8 cellular contexts compared by ENCODE assay signal in the genomic region with DNA sequence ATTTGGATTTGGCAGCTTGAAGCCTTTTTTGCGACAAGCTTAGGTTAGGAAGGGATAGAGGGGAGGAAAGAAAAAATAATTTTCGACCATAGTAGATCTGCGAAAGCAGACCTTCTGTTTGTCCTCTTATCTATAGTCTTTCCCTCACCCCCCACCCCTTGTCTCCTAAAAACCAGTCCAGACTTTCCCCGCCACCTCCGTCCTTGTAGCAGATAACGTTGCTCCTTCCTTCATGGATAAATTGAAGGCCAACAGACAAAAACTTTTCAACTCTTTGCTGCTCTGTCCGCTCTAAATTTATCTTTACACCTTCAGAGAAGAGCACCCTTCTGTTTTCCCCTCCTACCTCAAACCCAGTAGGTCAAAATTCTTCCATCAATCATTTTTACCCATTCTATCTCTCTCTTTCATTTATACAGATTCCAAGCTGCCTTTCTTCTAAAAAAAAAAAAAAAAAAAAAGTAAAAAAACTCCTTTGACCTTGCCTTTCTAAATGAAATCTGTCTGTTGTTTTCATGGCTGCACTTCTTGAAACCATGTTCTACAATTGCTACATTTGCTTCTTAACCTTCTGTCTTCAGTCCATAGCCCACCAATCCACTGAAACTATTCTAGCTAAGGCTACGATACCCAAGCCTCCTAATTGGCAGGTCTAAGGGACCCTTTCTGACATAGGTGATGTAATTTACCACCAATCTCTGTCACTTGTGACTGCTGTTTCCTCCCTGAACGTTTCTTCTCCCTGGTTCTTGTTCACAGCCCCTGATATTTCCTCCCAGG. TPM values are rescaled to one million over a fixed set of nuclear protein-coding genes. Genes with fewer than 3 reads are reported as not detected.
DNase-seq lines count a peak whose midpoint lies in the region; ATAC-seq and TF ChIP-seq lines count a peak whose summit lies in the region.

No MANE protein-coding gene starts in this region.

- peaks cover 11 to 21% (median 14%) of the 10 kb centered on the region in 4 donors for H3K4me1 Mint-ChIP-seq in CD4-positive, alpha-beta memory T cell
- peaks cover 12 to 35% (median 24%) of the 10 kb centered on the region in 4 donors for H3K4me1 Mint-ChIP-seq in naive thymus-derived CD8-positive, alpha-beta T cell

- H3K9me3 ChIP-seq in CD4-positive, alpha-beta memory T cell (ENCODE audit: control insufficient read depth in 1 of 2, low read length in 2 of 2) = no peaks in the 10 kb centered on the region

- peak overlapping the region; percentile 78 for H3K9ac ChIP-seq in KMS-11

- peak overlapping the region; percentile 76 to 97 for H3K4me3 ChIP-seq in CD4-positive, alpha-beta memory T cell (ENCODE audit: low read length in 2 of 2)
- no peak overlapping the region for H3K4me3 ChIP-seq in KMS-11 (IDR thresholded peaks at IDR 0.05; ENCODE audit: insufficient read depth, low read depth, low read length)
- H3K4me3 ChIP-seq in choroid plexus epithelial cell (ENCODE audit: low read depth, low read length) = peak overlapping the region; percentile 77

- H3K36me3 Mint-ChIP-seq in CD4-positive, alpha-beta memory T cell = peaks cover 0 to 20% of the 10 kb centered on the region in 2 donors
- H3K36me3 Mint-ChIP-seq in naive thymus-derived CD8-positive, alpha-beta T cell = peaks cover 0 to 7% (median 5%) of the 10 kb centered on the region in 3 donors

- H4K20me1 ChIP-seq in KMS-11 (ENCODE audit: insufficient read depth) = no peaks in the 10 kb centered on the region

- ATAC-seq in naive thymus-derived CD8-positive, alpha-beta T cell = peak; percentile 5 to 24
- ATAC-seq in left lobe of liver = no peak
- no peak for ATAC-seq in GM21423 (IDR thresholded peaks at IDR 0.05; ENCODE audit: unreplicated experiment)

- CTCF ChIA-PET in CD4-positive, alpha-beta memory T cell (lab: Charles Lee; ENCODE audit: partially characterized antibody) = interaction anchor here (0.9 to 10.4 kb wide), 29 partner anchors 12 to 253 kb away, joined by 3 to 277 read pairs (median 21); a partner anchor contains a TSS

- H3K36me3 ChIP-seq in CD4-positive, alpha-beta memory T cell (ENCODE audit: insufficient read depth, low read length) = no peaks in the 10 kb centered on the region
- H3K36me3 ChIP-seq in KMS-11 (ENCODE audit: insufficient read depth) = no peaks in the 10 kb centered on the region

- H3K9me3 Mint-ChIP-seq in CD4-positive, alpha-beta memory T cell = peaks cover 0 to 11% (median 1%) of the 10 kb centered on the region in 8 donors
- peaks cover 0 to 9% (median 0%) of the 10 kb centered on the region in 9 donors for H3K9me3 Mint-ChIP-seq in naive thymus-derived CD8-positive, alpha-beta T cell

- H3K27ac Mint-ChIP-seq in CD4-positive, alpha-beta memory T cell = no peak overlapping the region
- H3K27ac Mint-ChIP-seq in naive thymus-derived CD8-positive, alpha-beta T cell = no peak overlapping the region

- peak overlapping the region; percentile 5; the same call in 1 of the 2 replicates for H2AFZ ChIP-seq in KMS-11 (ENCODE audit: low read depth)

- H3K4me2 ChIP-seq in KMS-11 = peak overlapping the region; percentile 82

- H3K79me2 ChIP-seq in KMS-11 (ENCODE audit: insufficient read depth, low read depth) = no peaks in the 10 kb centered on the region; the same call in 1 of the 2 replicates

- H3K27me3 Mint-ChIP-seq in CD4-positive, alpha-beta memory T cell = peaks cover 3 to 8% of the 10 kb centered on the region in 2 donors
- H3K27me3 Mint-ChIP-seq in naive thymus-derived CD8-positive, alpha-beta T cell = peaks cover 0 to 8% (median 0%) of the 10 kb centered on the region in 5 donors

- H3K4me1 ChIP-seq in CD4-positive, alpha-beta memory T cell (ENCODE audit: insufficient read depth, low read length) = peaks cover 48% of the 10 kb centered on the region
- peaks cover 36% of the 10 kb centered on the region for H3K4me1 ChIP-seq in KMS-11 (ENCODE audit: low read depth, poor library complexity, severe bottlenecking)

- intact Hi-C loops in CD4-positive, alpha-beta memory T cell (cut with micrococcal nuclease) = loop anchor here (1.0 to 5.0 kb wide), 4 partner anchors 16 to 1984 kb away; a partner anchor contains a TSS

- H3K4me3 Mint-ChIP-seq in CD4-positive, alpha-beta memory T cell = no peak overlapping the region
- no peak overlapping the region for H3K4me3 Mint-ChIP-seq in naive thymus-derived CD8-positive, alpha-beta T cell

- peak in 3 of 5 donors; percentile 21 to 27 (median 25) for DNase-seq in CD4-positive, alpha-beta memory T cell
- DNase-seq in choroid plexus epithelial cell (ENCODE audit: low read depth) = peak; percentile 30
- peak in 6 of 10 donors; percentile 36 to 63 (median 50) for DNase-seq in naive thymus-derived CD8-positive, alpha-beta T cell
- DNase-seq in GOT3 (lab: John Stamatoyannopoulos, UW) = no peak
- DNase-seq in left lobe of liver (ENCODE audit: low spot score) = no peak
- no peak for DNase-seq in NCI-H1694 (lab: John Stamatoyannopoulos, UW)

- H3K27me3 ChIP-seq in CD4-positive, alpha-beta memory T cell (ENCODE audit: insufficient read depth, low read length) = no peaks in the 10 kb centered on the region
- H3K27me3 ChIP-seq in KMS-11 (ENCODE audit: insufficient read depth, low read depth) = no peaks in the 10 kb centered on the region

- POLR2A ChIA-PET in CD4-positive, alpha-beta memory T cell (lab: Charles Lee; ENCODE audit: partially characterized antibody) = interaction anchor here (0.5 to 12.2 kb wide), 33 partner anchors 9 to 499 kb away, joined by 3 to 321 read pairs (median 28); a partner anchor contains a TSS
- POLR2A ChIA-PET in naive thymus-derived CD8-positive, alpha-beta T cell (lab: Charles Lee) = interaction anchor here (0.6 to 7.2 kb wide), 27 partner anchors 10 to 369 kb away, joined by 3 to 119 read pairs (median 17); a partner anchor contains a TSS

- TF ChIP-seq CTCF in KMS-11 (conservative IDR thresholded peaks at IDR 0.05; ENCODE audit: low read depth, low read length) = no peak
- no peak for TF ChIP-seq CTCF in choroid plexus epithelial cell (conservative IDR thresholded peaks at IDR 0.05; ENCODE audit: low read depth, low read length)

- peak overlapping the region; percentile 97 for H3K27ac ChIP-seq in CD4-positive, alpha-beta memory T cell (ENCODE audit: low read depth, low read length)
- peak overlapping the region; percentile 88 for H3K27ac ChIP-seq in KMS-11

RNA-seq across cellular contexts. Expression of a gene that starts 11.1 kb away (rescaled TPM):
- 100 to 1,000 TPM; 104 to 112 TPM for total RNA-seq in CD4-positive, alpha-beta memory T cell
- polyA plus RNA-seq in CD4-positive, alpha-beta memory T cell = 10 to 100 TPM; 20.4 to 51.6 TPM
- total RNA-seq in naive thymus-derived CD8-positive, alpha-beta T cell = 100 to 1,000 TPM; 121 to 122 TPM
- polyA plus RNA-seq in naive thymus-derived CD8-positive, alpha-beta T cell = 10 to 100 TPM; 39.6 to 46.1 (median 43.5) TPM
- 18.2 TPM for total RNA-seq in left lobe of liver

RNA-seq across cellular contexts. Expression of a gene that starts 29.2 kb away (rescaled TPM):
- total RNA-seq in CD4-positive, alpha-beta memory T cell = 100 to 1,000 TPM; 116 to 124 TPM
- polyA plus RNA-seq in CD4-positive, alpha-beta memory T cell = 100 to 1,000 TPM; 157 to 164 TPM
- total RNA-seq in naive thymus-derived CD8-positive, alpha-beta T cell = 10 to 100 TPM; 83.9 TPM
- 100 to 1,000 TPM in 1 of 3 donors, 10 to 100 TPM in 2; 74.6 to 100 (median 97.6) TPM for polyA plus RNA-seq in naive thymus-derived CD8-positive, alpha-beta T cell
- 20.9 TPM for total RNA-seq in left lobe of liver

Comparison
In these comparisons a context has a peak if more than half of its experiments do, and no peak if none do; other contexts are left out.
1. DNase-seq: peak in CD4-positive, alpha-beta memory T cell (3 of 5), choroid plexus epithelial cell (single experiment) and naive thymus-derived CD8-positive, alpha-beta T cell (6 of 10); none in GOT3 (single experiment), left lobe of liver (single experiment) and NCI-H1694 (single experiment).
2. ATAC-seq: peak in naive thymus-derived CD8-positive, alpha-beta T cell (2 of 2); none in left lobe of liver (single experiment) and GM21423 (single experiment).